20 cellular contexts compared by ENCODE assay signal in genomic region chr7:6451224-6451705, GRCh38.
"Had no signal": no experiment of that assay in that cellular context is flagged by ENCODE, and none has a peak within 500 bp of the region (broad histone marks: within the 10 kb centered on the region; RNA-seq: fewer than 3 reads in every experiment).

No MANE protein-coding gene starts in this region.

- H3K27me3 ChIP-seq: colonic mucosa, left lung, stomach had no signal

- H3K27ac Mint-ChIP-seq: activated CD4-positive, alpha-beta T cell treated with anti-CD3 and anti-CD28 coated beads, Interleukin-2, amount 10 ng/mL, durations not matched to agents 7 days and 5 days; activated naive CD4-positive, alpha-beta T cell treated with anti-CD3 and anti-CD28 coated beads, Interleukin-2, amount 50 U/mL, for 72 hours; activated T-cell treated with anti-CD3 and anti-CD28 coated beads, Interleukin-2, amount 50 U/mL, for 72 hours; naive B cell; T-cell had no signal

- H3K4me1 ChIP-seq: colonic mucosa, prostate gland had no signal

- H3K9me3 ChIP-seq: colonic mucosa, left lung, prostate gland, stomach, thoracic aorta had no signal

- ATAC-seq: activated naive CD4-positive, alpha-beta T cell treated with anti-CD3 and anti-CD28 coated beads, Interleukin-2, amount 50 U/mL, for 72 hours; activated T-cell treated with anti-CD3 and anti-CD28 coated beads, Interleukin-2, amount 50 U/mL, for 72 hours; esophagus mucosa; left lung; right cardiac atrium; T-cell had no signal

- H3K4me3 Mint-ChIP-seq: activated CD4-positive, alpha-beta T cell treated with anti-CD3 and anti-CD28 coated beads, Interleukin-2, amount 10 ng/mL, durations not matched to agents 7 days and 5 days; activated T-cell treated with anti-CD3 and anti-CD28 coated beads, Interleukin-2, amount 50 U/mL, for 72 hours had no signal

- FAIRE-seq: endometrium, keratinocyte had no signal

- H3K36me3 Mint-ChIP-seq: naive B cell, T-cell had no signal

- H3K36me3 ChIP-seq: colonic mucosa, left lung, prostate gland, stomach, thoracic aorta had no signal

- H3K27ac ChIP-seq: colonic mucosa, left lung, prostate gland, thoracic aorta had no signal

- H3K4me2 ChIP-seq: smooth muscle cell had no signal

- DNase-seq: activated CD4-positive, alpha-beta T cell treated with anti-CD3 and anti-CD28 coated beads, Interleukin-2, amount 10 ng/mL, durations not matched to agents 7 days and 5 days; activated CD4-positive, CD25-positive, alpha-beta regulatory T cell; activated CD8-positive, alpha-beta memory T cell treated with anti-CD3 and anti-CD28 coated beads, Interleukin-2, amount 50 U/mL, for 48 hours; activated gamma-delta T cell; activated T-cell treated with anti-CD3 and anti-CD28 coated beads, Interleukin-2, amount 50 U/mL, for 72 hours; central memory CD4-positive, alpha-beta T cell; colonic mucosa; left lung; naive B cell; nucleus accumbens; right cardiac atrium; stomach; T-cell had no signal

- H3K9me3 Mint-ChIP-seq: activated CD4-positive, alpha-beta T cell treated with anti-CD3 and anti-CD28 coated beads, Interleukin-2, amount 10 ng/mL, durations not matched to agents 7 days and 5 days; activated naive CD4-positive, alpha-beta T cell treated with anti-CD3 and anti-CD28 coated beads, Interleukin-2, amount 50 U/mL, for 72 hours; activated T-cell treated with anti-CD3 and anti-CD28 coated beads, Interleukin-2, amount 50 U/mL, for 72 hours; naive B cell; T-cell had no signal

- H3K4me3 ChIP-seq: colonic mucosa, left lung, prostate gland, smooth muscle cell, stomach, thoracic aorta had no signal

- H3K27me3 Mint-ChIP-seq: activated CD4-positive, alpha-beta T cell treated with anti-CD3 and anti-CD28 coated beads, Interleukin-2, amount 10 ng/mL, durations not matched to agents 7 days and 5 days; naive B cell; T-cell had no signal
